In the genomic region with DNA sequence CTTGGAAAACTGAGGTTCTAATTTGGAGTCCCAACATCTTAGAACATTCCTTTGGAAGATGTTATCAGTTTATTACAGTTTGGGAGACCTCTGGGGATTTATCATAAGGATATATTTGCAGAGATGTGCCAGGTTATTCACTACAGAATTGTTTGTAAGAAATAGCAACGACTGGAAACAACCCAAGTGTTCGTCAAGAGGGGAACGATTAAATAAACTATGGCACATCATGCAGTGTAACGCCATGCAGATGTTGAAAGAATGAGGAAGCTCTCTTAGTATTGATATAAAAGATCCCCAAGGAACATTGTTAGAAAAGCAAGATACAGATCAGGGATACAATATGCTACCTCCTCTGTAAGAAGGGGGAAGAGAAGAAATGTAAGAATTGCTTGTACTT, we compare ENCODE assay signal across 1 cellular context.
TF ChIP-seq lines count a peak whose summit lies in the region.

No MANE protein-coding gene starts in this region.

TF ChIP-seq in HCT116, 20 proteins besides CTCF, POLR2A, EP300 and RAD21 (continued from another document):
- TF ChIP-seq, protein P1, sequence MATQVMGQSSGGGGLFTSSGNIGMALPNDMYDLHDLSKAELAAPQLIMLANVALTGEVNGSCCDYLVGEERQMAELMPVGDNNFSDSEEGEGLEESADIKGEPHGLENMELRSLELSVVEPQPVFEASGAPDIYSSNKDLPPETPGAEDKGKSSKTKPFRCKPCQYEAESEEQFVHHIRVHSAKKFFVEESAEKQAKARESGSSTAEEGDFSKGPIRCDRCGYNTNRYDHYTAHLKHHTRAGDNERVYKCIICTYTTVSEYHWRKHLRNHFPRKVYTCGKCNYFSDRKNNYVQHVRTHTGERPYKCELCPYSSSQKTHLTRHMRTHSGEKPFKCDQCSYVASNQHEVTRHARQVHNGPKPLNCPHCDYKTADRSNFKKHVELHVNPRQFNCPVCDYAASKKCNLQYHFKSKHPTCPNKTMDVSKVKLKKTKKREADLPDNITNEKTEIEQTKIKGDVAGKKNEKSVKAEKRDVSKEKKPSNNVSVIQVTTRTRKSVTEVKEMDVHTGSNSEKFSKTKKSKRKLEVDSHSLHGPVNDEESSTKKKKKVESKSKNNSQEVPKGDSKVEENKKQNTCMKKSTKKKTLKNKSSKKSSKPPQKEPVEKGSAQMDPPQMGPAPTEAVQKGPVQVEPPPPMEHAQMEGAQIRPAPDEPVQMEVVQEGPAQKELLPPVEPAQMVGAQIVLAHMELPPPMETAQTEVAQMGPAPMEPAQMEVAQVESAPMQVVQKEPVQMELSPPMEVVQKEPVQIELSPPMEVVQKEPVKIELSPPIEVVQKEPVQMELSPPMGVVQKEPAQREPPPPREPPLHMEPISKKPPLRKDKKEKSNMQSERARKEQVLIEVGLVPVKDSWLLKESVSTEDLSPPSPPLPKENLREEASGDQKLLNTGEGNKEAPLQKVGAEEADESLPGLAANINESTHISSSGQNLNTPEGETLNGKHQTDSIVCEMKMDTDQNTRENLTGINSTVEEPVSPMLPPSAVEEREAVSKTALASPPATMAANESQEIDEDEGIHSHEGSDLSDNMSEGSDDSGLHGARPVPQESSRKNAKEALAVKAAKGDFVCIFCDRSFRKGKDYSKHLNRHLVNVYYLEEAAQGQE (IDR thresholded peaks at IDR 0.05; ENCODE audit: low read depth), result no peak
- no peak for TF ChIP-seq ZNF274 (IDR thresholded peaks at IDR 0.05; ENCODE audit: low read depth, low read length)
